In genomic region chr11:27506200-27507182, GRCh38 we compare ENCODE assay signal across 7 cellular contexts. TPM values are rescaled to one million over a fixed set of nuclear protein-coding genes. Genes with fewer than 3 reads are reported as not detected.
DNase-seq lines count a peak whose midpoint lies in the region; ATAC-seq, FAIRE-seq and TF ChIP-seq lines count a peak whose summit lies in the region.

TSS of gene LIN7C (minus strand) at chr11:27506769. CDS start at chr11:27506752, 17 bp downstream.

- intact Hi-C loops in sigmoid colon (cut with DNase I): loop anchor here (2.0 to 10.0 kb wide), 2 partner anchors 34 to 598 kb away; partner anchors contain the start of genes KIF18A, LGR4 and METTL15

- no peaks in the 10 kb centered on the region for H3K9me3 ChIP-seq in sigmoid colon

- H3K4me3 ChIP-seq in astrocyte of the spinal cord (ENCODE audit: low read depth, low read length): peak within 1 kb of the TSS; percentile 100
- peak within 1 kb of the TSS; percentile 74 to 88 (median 79) for H3K4me3 ChIP-seq in sigmoid colon

- DNase-seq in GM18507 (ENCODE audit: extremely low spot score, insufficient read length, low read depth) (peak; percentile 93), NCI-H2029 treated with DMSO at 0.1 percent for 48 hours (lab: John Stamatoyannopoulos, UW) (peak; percentile 96), T1000 (lab: John Stamatoyannopoulos, UW) (peak; percentile 84), astrocyte of the spinal cord (ENCODE audit: low read depth, low spot score) (peak; percentile 97), iPS DF 19.7 (ENCODE audit: low read depth, low spot score) (peak; percentile 90), sigmoid colon (peak; percentile 98)

- peak; percentile 95 for FAIRE-seq in GM18507 (lab: Jason Lieb, UNC)

- H3K36me3 ChIP-seq in sigmoid colon: peaks cover 0 to 7% (median 0%) of the 10 kb centered on the region in 4 donors

- TF ChIP-seq POLR2A in sigmoid colon (IDR thresholded peaks at IDR 0.05): peak; percentile 92 to 94

- WGBS in sigmoid colon, 2 donors: 0 to 1% methylated on average over 60 of the region's 60 CpGs

- H3K27me3 ChIP-seq in sigmoid colon: no peaks in the 10 kb centered on the region

- peaks cover 0 to 53% (median 32%) of the 10 kb centered on the region in 4 donors for H3K4me1 ChIP-seq in sigmoid colon

- ATAC-seq in HG02981 (IDR thresholded peaks at IDR 0.05; ENCODE audit: unreplicated experiment): peak; percentile 92

- in situ Hi-C loops in astrocyte of the spinal cord (cut with HindIII; ENCODE audit: low sequenced_read_pairs): no loop called here

- no peak for TF ChIP-seq EP300 in sigmoid colon (IDR thresholded peaks at IDR 0.05)

- TF ChIP-seq CTCF in astrocyte of the spinal cord (IDR thresholded peaks at IDR 0.05; ENCODE audit: low read depth, low read length) (no peak), sigmoid colon (IDR thresholded peaks at IDR 0.05) (no peak)

- peak within 1 kb of the TSS; percentile 86 to 94 (median 90) for H3K27ac ChIP-seq in sigmoid colon

RNA-seq across cellular contexts. Expression of gene LIN7C, which starts in this region (rescaled TPM):
- 10 to 100 TPM; 34.3 to 53.3 (median 48.9) TPM for total RNA-seq in sigmoid colon
- 10 to 100 TPM in 2 of 3 donors, 1 to 10 TPM in 1; 9.0 to 13.4 (median 12.1) TPM for polyA plus RNA-seq in sigmoid colon

Comparison
In these comparisons a context has a peak if more than half of its experiments do, and no peak if none do; other contexts are left out.
1. Peak in every context shown above with its lines: DNase-seq, ATAC-seq, H3K4me3 ChIP-seq and H3K27ac ChIP-seq.